ENCODE assay signal across 1 cellular context in genomic region chr16:23629516-23629915, GRCh38.
TF ChIP-seq lines count a peak whose summit lies in the region.

No MANE protein-coding gene starts in this region.

TF ChIP-seq in IMR-90, 13 proteins besides CTCF, POLR2A, EP300 and RAD21 (continued from another document):
- TF ChIP-seq, protein P1, sequence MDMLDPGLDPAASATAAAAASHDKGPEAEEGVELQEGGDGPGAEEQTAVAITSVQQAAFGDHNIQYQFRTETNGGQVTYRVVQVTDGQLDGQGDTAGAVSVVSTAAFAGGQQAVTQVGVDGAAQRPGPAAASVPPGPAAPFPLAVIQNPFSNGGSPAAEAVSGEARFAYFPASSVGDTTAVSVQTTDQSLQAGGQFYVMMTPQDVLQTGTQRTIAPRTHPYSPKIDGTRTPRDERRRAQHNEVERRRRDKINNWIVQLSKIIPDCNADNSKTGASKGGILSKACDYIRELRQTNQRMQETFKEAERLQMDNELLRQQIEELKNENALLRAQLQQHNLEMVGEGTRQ (IDR thresholded peaks at IDR 0.05; ENCODE audit: low read depth, low read length): no peak
- no peak for TF ChIP-seq BHLHE40 (IDR thresholded peaks at IDR 0.05; ENCODE audit: low read depth, low read length)
- TF ChIP-seq MAFK (IDR thresholded peaks at IDR 0.05; ENCODE audit: low read depth, low read length): no peak
